Comparison of ENCODE assay signal across 10 cellular contexts in the genomic region with DNA sequence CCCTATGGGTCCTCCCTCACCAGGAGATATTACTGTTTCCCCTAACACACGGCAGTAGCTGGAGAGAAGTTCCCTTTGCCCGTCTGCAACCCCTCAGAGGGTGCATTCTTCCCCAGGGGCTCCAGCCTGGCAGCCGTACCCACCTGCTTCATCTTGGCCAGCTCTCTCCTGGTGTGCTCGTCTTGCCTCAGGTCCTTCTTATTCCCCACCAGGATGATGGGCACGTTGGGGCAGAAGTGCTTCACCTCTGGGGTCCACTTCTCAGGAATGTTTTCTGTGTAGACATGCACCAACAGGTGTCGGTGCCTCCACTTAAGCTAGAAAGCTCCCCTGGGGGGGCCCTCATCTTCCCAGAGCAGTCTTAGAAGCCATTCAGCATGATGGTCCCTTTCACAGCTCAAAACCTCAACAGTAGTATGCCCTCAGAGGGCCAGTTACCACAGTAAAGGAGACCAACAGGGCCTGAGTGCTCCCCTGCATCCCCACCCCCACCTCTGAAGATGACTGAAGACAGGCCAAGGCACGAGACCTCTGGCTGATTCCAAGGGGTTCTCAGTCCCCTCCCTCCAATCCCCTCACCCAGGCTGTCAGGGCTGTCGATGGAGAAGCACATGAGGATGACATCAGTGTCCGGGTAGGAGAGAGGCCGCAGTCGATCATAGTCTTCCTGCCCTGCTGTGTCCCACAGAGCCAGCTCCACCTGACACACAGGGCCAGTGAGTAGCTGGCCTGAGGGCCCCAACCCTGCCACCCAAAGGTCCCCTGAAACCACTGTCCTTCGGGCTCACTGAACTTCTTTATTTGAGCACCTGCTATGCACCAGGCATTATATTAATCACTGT. TPM values are rescaled to one million over a fixed set of nuclear protein-coding genes. Genes with fewer than 3 reads are reported as not detected.
DNase-seq lines count a peak whose midpoint lies in the region; ATAC-seq and TF ChIP-seq lines count a peak whose summit lies in the region.
"Had no signal": no experiment of that assay in that cellular context is flagged by ENCODE, and none has a peak within 500 bp of the region (broad histone marks: within the 10 kb centered on the region; RNA-seq: fewer than 3 reads in every experiment).

No MANE protein-coding gene starts in this region.

- peaks cover 4% of the 10 kb centered on the region for H3K27me3 Mint-ChIP-seq in activated CD8-positive, alpha-beta T cell treated with anti-CD3 and anti-CD28 coated beads, Interleukin-2, amount 10 ng/mL, durations not matched to agents 7 days and 5 days (ENCODE audit: low read depth)

- H3K36me3 Mint-ChIP-seq in activated CD8-positive, alpha-beta T cell treated with anti-CD3 and anti-CD28 coated beads, Interleukin-2, amount 10 ng/mL, durations not matched to agents 7 days and 5 days (ENCODE audit: low read depth) = peaks cover 49% of the 10 kb centered on the region

- H3K27me3 ChIP-seq in left lung (peaks cover 0 to 20% of the 10 kb centered on the region in 2 donors), spleen (replicated peaks in 1 of 7) (peaks cover 0 to 5% (median 0%) of the 10 kb centered on the region in 7 donors)

- no peak overlapping the region for H3K4me3 ChIP-seq in left lung
- no peak overlapping the region for H3K4me3 ChIP-seq in spleen

- H3K9me3 Mint-ChIP-seq in activated CD8-positive, alpha-beta T cell treated with anti-CD3 and anti-CD28 coated beads, Interleukin-2, amount 10 ng/mL, durations not matched to agents 7 days and 5 days (ENCODE audit: insufficient read depth) = no peaks in the 10 kb centered on the region

- no peak for ATAC-seq in activated CD8-positive, alpha-beta T cell treated with anti-CD3 and anti-CD28 coated beads, Interleukin-2, amount 10 ng/mL, durations not matched to agents 7 days and 5 days
- ATAC-seq in left lung (no peak), GM18505 (IDR thresholded peaks at IDR 0.05; ENCODE audit: unreplicated experiment) (no peak)

- H3K27ac ChIP-seq in left lung (peak overlapping the region; percentile 66 to 94), spleen (peak overlapping the region; percentile 76 to 97 (median 90))

- peak; percentile 3 for TF ChIP-seq POLR2A in GM18951 (IDR thresholded peaks at IDR 0.05; ENCODE audit: extremely low read depth, insufficient read depth, insufficient read length)
- no peak for TF ChIP-seq POLR2A in spleen (IDR thresholded peaks at IDR 0.05)
- TF ChIP-seq POLR2A in GM18505 (IDR thresholded peaks at IDR 0.05; ENCODE audit: borderline replicate concordance, extremely low read depth, insufficient read depth, insufficient read length) = no peak

- CTCF ChIA-PET in activated CD8-positive, alpha-beta T cell treated with anti-CD3 and anti-CD28 coated beads, Interleukin-2, amount 10 ng/mL, durations not matched to agents 7 days and 5 days (lab: Charles Lee) = interaction anchor here (0.7 to 6.9 kb wide), 7 partner anchors 14 to 370 kb away, joined by 3 to 56 read pairs (median 12); partner anchors contain the start of genes LRIG2, MOV10 and PPM1J

- POLR2A ChIA-PET in activated CD8-positive, alpha-beta T cell treated with anti-CD3 and anti-CD28 coated beads, Interleukin-2, amount 10 ng/mL, durations not matched to agents 7 days and 5 days (lab: Charles Lee) = interaction anchor here (1.0 to 3.5 kb wide), 4 partner anchors 12 to 84 kb away, joined by 3 to 36 read pairs (median 4); partner anchors contain the start of genes CAPZA1, MOV10 and ST7L

- in situ Hi-C loops in GM18951 (cut with MboI; ENCODE audit: low sequenced_read_pairs, unreplicated experiment) = loop anchor here (25.0 kb wide), 1 partner anchor 335 kb away; no protein-coding TSS in a partner anchor

- H3K36me3 ChIP-seq in left lung (peaks cover 0 to 48% of the 10 kb centered on the region in 2 donors), spleen (peaks cover 0 to 64% (median 14%) of the 10 kb centered on the region in 6 donors)

- no peak overlapping the region for H3K4me3 Mint-ChIP-seq in activated CD8-positive, alpha-beta T cell treated with anti-CD3 and anti-CD28 coated beads, Interleukin-2, amount 10 ng/mL, durations not matched to agents 7 days and 5 days

- H3K27ac Mint-ChIP-seq in activated CD8-positive, alpha-beta T cell treated with anti-CD3 and anti-CD28 coated beads, Interleukin-2, amount 10 ng/mL, durations not matched to agents 7 days and 5 days = peak overlapping the region; percentile 91

- no peak for DNase-seq in activated CD8-positive, alpha-beta T cell treated with anti-CD3 and anti-CD28 coated beads, Interleukin-2, amount 10 ng/mL, durations not matched to agents 7 days and 5 days
- DNase-seq in left lung = no peak
- DNase-seq in spleen = peak; percentile 67
- no peak for DNase-seq in SHP77 (lab: John Stamatoyannopoulos, UW)
- DNase-seq in central memory CD4-positive, alpha-beta T cell = no peak
- DNase-seq: KBM-7; NCI-H526 treated with DMSO at 0.1 percent for 48 hours; stimulated activated CD4-positive, alpha-beta T cell treated with anti-CD3 and anti-CD28 coated beads, Interleukin-4, amount 100 ng/mL, for 24 hours had no signal

- intact Hi-C loops in left lung (cut with DNase I) (loop anchor here in 1 of 2 donors (10.0 kb wide), 2 partner anchors 78 to 308 kb away; partner anchors contain the start of gene CTTNBP2NL), spleen (cut with DNase I; ENCODE audit: low total_unique reads) (no loop called here)

- no peaks in the 10 kb centered on the region for H3K9me3 ChIP-seq in left lung
- H3K9me3 ChIP-seq in spleen = no peaks in the 10 kb centered on the region

- no peak for TF ChIP-seq CTCF in left lung (IDR thresholded peaks at IDR 0.05)
- TF ChIP-seq CTCF in spleen (IDR thresholded peaks at IDR 0.05 in 8 of 11, conservative IDR thresholded peaks at IDR 0.05 in 3 of 11) = no peak

- 62 to 73% (median 66%) methylated on average over 8 to 12 of the region's 12 CpGs for WGBS in spleen, 5 donors

- H3K4me1 ChIP-seq in left lung (peaks cover 44 to 77% of the 10 kb centered on the region in 2 donors), spleen (peaks cover 65 to 95% (median 89%) of the 10 kb centered on the region in 6 donors)

- H3K4me1 Mint-ChIP-seq in activated CD8-positive, alpha-beta T cell treated with anti-CD3 and anti-CD28 coated beads, Interleukin-2, amount 10 ng/mL, durations not matched to agents 7 days and 5 days (ENCODE audit: low read depth) = peaks cover 72% of the 10 kb centered on the region

RNA-seq across cellular contexts. Expression of gene RHOC, which starts 4.3 kb away (rescaled TPM):
- total RNA-seq in activated CD8-positive, alpha-beta T cell treated with anti-CD3 and anti-CD28 coated beads, Interleukin-2, amount 10 ng/mL, durations not matched to agents 7 days and 5 days = 10 to 100 TPM; 85.6 to 93.8 TPM
- total RNA-seq in left lung = 100 to 1,000 TPM; 195 to 197 TPM
- total RNA-seq in spleen = 100 to 1,000 TPM; 125 to 292 (median 210) TPM
- 100 to 1,000 TPM; 120 to 323 (median 153) TPM for polyA plus RNA-seq in spleen

RNA-seq across cellular contexts. Expression of gene PPM1J, which starts 12.5 kb away (rescaled TPM):
- total RNA-seq in activated CD8-positive, alpha-beta T cell treated with anti-CD3 and anti-CD28 coated beads, Interleukin-2, amount 10 ng/mL, durations not matched to agents 7 days and 5 days = not detected
- total RNA-seq in left lung (under 1 TPM; 0.76 to 0.93 TPM), spleen (1 to 10 TPM in 5 of 7 donors, under 1 TPM in 2; 0.51 to 1.8 (median 1.3) TPM)
- polyA plus RNA-seq in spleen = 1 to 10 TPM; 1.3 to 1.9 (median 1.5) TPM

RNA-seq across cellular contexts. Expression of gene MOV10, which starts 28.2 kb away (rescaled TPM):
- total RNA-seq in activated CD8-positive, alpha-beta T cell treated with anti-CD3 and anti-CD28 coated beads, Interleukin-2, amount 10 ng/mL, durations not matched to agents 7 days and 5 days = 100 to 1,000 TPM; 120 TPM
- 10 to 100 TPM; 57.8 to 59.0 TPM for total RNA-seq in left lung
- 10 to 100 TPM; 45.5 to 92.3 (median 60.2) TPM for total RNA-seq in spleen
- polyA plus RNA-seq in spleen = 10 to 100 TPM; 23.5 to 62.5 (median 50.8) TPM
